In genomic region chr11:102047305-102047924, GRCh38 we compare ENCODE assay signal across 9 cellular contexts. TPM values are rescaled to one million over a fixed set of nuclear protein-coding genes. Genes with fewer than 3 reads are reported as not detected.
DNase-seq lines count a peak whose midpoint lies in the region; ATAC-seq and TF ChIP-seq lines count a peak whose summit lies in the region.
"Had no signal": no experiment of that assay in that cellular context is flagged by ENCODE, and none has a peak within 500 bp of the region (broad histone marks: within the 10 kb centered on the region; RNA-seq: fewer than 3 reads in every experiment).

CFAP300 (plus strand) TSS chr11:102047437; CDS start chr11:102047471, 34 bp downstream.

- no peak within 1 kb of the TSS for H3K27ac Mint-ChIP-seq in activated CD4-positive, alpha-beta memory T cell treated with anti-CD3 and anti-CD28 coated beads, Interleukin-2, amount 10 ng/mL, durations not matched to agents 7 days and 5 days
- peak within 1 kb of the TSS; percentile 48 for H3K27ac Mint-ChIP-seq in endodermal cell

- H3K36me3 Mint-ChIP-seq in activated CD4-positive, alpha-beta memory T cell treated with anti-CD3 and anti-CD28 coated beads, Interleukin-2, amount 10 ng/mL, durations not matched to agents 7 days and 5 days (ENCODE audit: low read depth), result no peaks in the 10 kb centered on the region
- no peaks in the 10 kb centered on the region for H3K36me3 Mint-ChIP-seq in endodermal cell (ENCODE audit: low read depth)

- peaks cover 9% of the 10 kb centered on the region for H3K4me1 Mint-ChIP-seq in activated CD4-positive, alpha-beta memory T cell treated with anti-CD3 and anti-CD28 coated beads, Interleukin-2, amount 10 ng/mL, durations not matched to agents 7 days and 5 days
- H3K4me1 Mint-ChIP-seq in endodermal cell, result no peaks in the 10 kb centered on the region

- H3K9ac ChIP-seq in endodermal cell (ENCODE audit: extremely low read depth, low read length, poor library complexity, severe bottlenecking), result no peak within 1 kb of the TSS

- no peaks in the 10 kb centered on the region for H3K27me3 ChIP-seq in endodermal cell (ENCODE audit: control insufficient read depth, insufficient read depth, low read length, poor library complexity, severe bottlenecking)

- 48 to 55% methylated on average over 25 to 45 of the region's 45 CpGs for WGBS in endodermal cell (ENCODE audit: insufficient coverage in 1 of 2, insufficient read length in 1 of 2), 2 experiments

- H3K27me3 Mint-ChIP-seq in activated CD4-positive, alpha-beta memory T cell treated with anti-CD3 and anti-CD28 coated beads, Interleukin-2, amount 10 ng/mL, durations not matched to agents 7 days and 5 days, result peaks cover 20% of the 10 kb centered on the region
- H3K27me3 Mint-ChIP-seq in endodermal cell (ENCODE audit: insufficient read depth), result peaks cover 16% of the 10 kb centered on the region

- no peak for ATAC-seq in GM19467 (IDR thresholded peaks at IDR 0.05; ENCODE audit: unreplicated experiment)

- H3K9me3 Mint-ChIP-seq in activated CD4-positive, alpha-beta memory T cell treated with anti-CD3 and anti-CD28 coated beads, Interleukin-2, amount 10 ng/mL, durations not matched to agents 7 days and 5 days, result no peaks in the 10 kb centered on the region
- H3K9me3 Mint-ChIP-seq in endodermal cell, result no peaks in the 10 kb centered on the region

- POLR2A ChIA-PET in activated CD4-positive, alpha-beta memory T cell treated with anti-CD3 and anti-CD28 coated beads, Interleukin-2, amount 10 ng/mL, durations not matched to agents 7 days and 5 days (lab: Charles Lee), result no interaction called here

- TF ChIP-seq CTCF in endodermal cell (conservative IDR thresholded peaks at IDR 0.05), result no peak

- DNase-seq in NCI-H82 (lab: John Stamatoyannopoulos, UW), result peak; percentile 45
- no peak for DNase-seq in NCI-H82 treated with DMSO at 0.1 percent for 48 hours (lab: John Stamatoyannopoulos, UW; ENCODE audit: unreplicated experiment)
- DNase-seq in NCI-H2029 (lab: John Stamatoyannopoulos, UW), result peak; percentile 70
- DNase-seq in activated CD4-positive, alpha-beta memory T cell treated with anti-CD3 and anti-CD28 coated beads, Interleukin-2, amount 10 ng/mL, durations not matched to agents 7 days and 5 days, result peak; percentile 57
- DNase-seq in endodermal cell, result peak; percentile 86
- DNase-seq in lung microvascular endothelial cell (ENCODE audit: low read depth in 2 of 2), result peak; percentile 29 to 42
- peak; percentile 31 to 50 for DNase-seq in stimulated activated CD4-positive, alpha-beta T cell treated with anti-CD3 and anti-CD28 coated beads, Interleukin-4, amount 100 ng/mL, for 4 hours

- H3K9me3 ChIP-seq in endodermal cell (ENCODE audit: control insufficient read depth, low read length), result no peaks in the 10 kb centered on the region

- H3K4me3 ChIP-seq in endodermal cell (ENCODE audit: low read length), result peak within 1 kb of the TSS; percentile 68

- CTCF ChIA-PET in activated CD4-positive, alpha-beta memory T cell treated with anti-CD3 and anti-CD28 coated beads, Interleukin-2, amount 10 ng/mL, durations not matched to agents 7 days and 5 days (lab: Charles Lee), result interaction anchor here (0.7 kb wide), 1 partner anchor 23 kb away, joined by 3 read pairs; no protein-coding TSS in a partner anchor

- H3K4me3 Mint-ChIP-seq in activated CD4-positive, alpha-beta memory T cell treated with anti-CD3 and anti-CD28 coated beads, Interleukin-2, amount 10 ng/mL, durations not matched to agents 7 days and 5 days, result peak within 1 kb of the TSS; percentile 56
- peak within 1 kb of the TSS; percentile 68 for H3K4me3 Mint-ChIP-seq in endodermal cell

- no peaks in the 10 kb centered on the region for H3K36me3 ChIP-seq in endodermal cell (ENCODE audit: control insufficient read depth, insufficient read depth, low read length)

- peak within 1 kb of the TSS; percentile 66 for H3K27ac ChIP-seq in endodermal cell (ENCODE audit: low read depth, low read length)
- H3K27ac ChIP-seq: C4-2B had no signal

- H3K4me1 ChIP-seq in endodermal cell (ENCODE audit: control insufficient read depth, insufficient read depth, low read length), result no peaks in the 10 kb centered on the region

RNA-seq across cellular contexts. Expression of gene CFAP300, which starts in this region (rescaled TPM):
- total RNA-seq in activated CD4-positive, alpha-beta memory T cell treated with anti-CD3 and anti-CD28 coated beads, Interleukin-2, amount 10 ng/mL, durations not matched to agents 7 days and 5 days, result not detected
- 1 to 10 TPM; 2.9 to 5.2 TPM for total RNA-seq in endodermal cell
- 3.2 TPM for polyA plus RNA-seq in endodermal cell (2013, experiment 1 of 2)
- 4.7 TPM for polyA plus RNA-seq in endodermal cell (2013, experiment 2 of 2)
- total RNA-seq in lung microvascular endothelial cell, result not detected in 2 replicates

Comparison
In these comparisons a context has a peak if more than half of its experiments do, and no peak if none do; other contexts are left out.
1. Peak in DNase-seq in activated CD4-positive, alpha-beta memory T cell treated with anti-CD3 and anti-CD28 coated beads, Interleukin-2, amount 10 ng/mL, durations not matched to agents 7 days and 5 days; RNA of the gene not detected or under 1 TPM.
2. Peak in DNase-seq in lung microvascular endothelial cell; RNA of the gene not detected or under 1 TPM.